Comparison of ENCODE assay signal across 13 cellular contexts in the genomic region with DNA sequence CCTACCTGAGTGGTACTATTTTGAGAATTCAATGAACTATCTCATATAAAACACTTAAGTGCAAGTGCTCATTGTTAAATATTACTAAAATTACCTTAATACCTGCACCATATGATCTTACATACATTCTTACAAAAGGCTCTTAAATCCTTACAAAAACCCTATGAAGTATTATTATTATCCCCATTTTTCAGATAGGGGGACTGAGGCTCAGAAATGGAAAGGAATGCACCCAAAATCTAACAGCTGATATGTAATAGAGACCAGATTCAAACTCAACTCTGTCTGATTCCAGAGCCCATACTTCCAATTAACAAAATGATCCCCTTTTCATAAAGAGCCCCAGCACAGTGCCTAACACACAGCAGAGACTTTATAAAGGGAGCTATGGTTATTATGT. TPM values are rescaled to one million over a fixed set of nuclear protein-coding genes. Genes with fewer than 3 reads are reported as not detected.
DNase-seq lines count a peak whose midpoint lies in the region; ATAC-seq and TF ChIP-seq lines count a peak whose summit lies in the region.
"Had no signal": no experiment of that assay in that cellular context is flagged by ENCODE, and none has a peak within 500 bp of the region (broad histone marks: within the 10 kb centered on the region; RNA-seq: fewer than 3 reads in every experiment).

No MANE protein-coding gene starts in this region.

- no peaks in the 10 kb centered on the region for H3K79me1 ChIP-seq in mesenchymal stem cell (replicated peaks; ENCODE audit: low read length, poor library complexity, severe bottlenecking)

- in situ Hi-C loops in transverse colon (cut with MboI; ENCODE audit: low pct_ligation_motif_present in 1 of 4, low pct_unique_long_range_greater_than_20kb in 1 of 4, low sequenced_read_pairs in 3 of 4), result no loop called here

- POLR2A ChIA-PET in HEK293T (lab: Yijun Ruan, JAX), result no interaction called here

- peak overlapping the region; percentile 99 for H2AK5ac ChIP-seq in mesenchymal stem cell (ENCODE audit: low read length, severe bottlenecking)

- H2AFZ ChIP-seq in mesenchymal stem cell (ENCODE audit: low read depth, low read length), result no peak overlapping the region

- H2BK5ac ChIP-seq in mesenchymal stem cell (ENCODE audit: low read depth, low read length, poor library complexity, severe bottlenecking), result peak overlapping the region; percentile 88

- intact Hi-C loops in heart left ventricle (cut with DNase I) (no loop called here), Right ventricle myocardium inferior (cut with DNase I) (no loop called here), body of pancreas (cut with DNase I) (no loop called here), transverse colon (cut with DNase I; ENCODE audit: low total_unique reads) (no loop called here)

- H3K4me1 ChIP-seq in heart left ventricle, result peaks cover 14 to 97% (median 72%) of the 10 kb centered on the region in 12 donors
- peaks cover 86% of the 10 kb centered on the region for H3K4me1 ChIP-seq in body of pancreas
- H3K4me1 ChIP-seq in mesenchymal stem cell (ENCODE audit: control insufficient read depth, insufficient read depth, low read depth, low read length), result peaks cover 37% of the 10 kb centered on the region
- H3K4me1 ChIP-seq in transverse colon, result peaks cover 26 to 51% (median 39%) of the 10 kb centered on the region in 4 donors

- H4K8ac ChIP-seq in mesenchymal stem cell (ENCODE audit: low read length), result no peak overlapping the region

- TF ChIP-seq CTCF in heart left ventricle (IDR thresholded peaks at IDR 0.05) (no peak), body of pancreas (IDR thresholded peaks at IDR 0.05) (no peak), transverse colon (IDR thresholded peaks at IDR 0.05) (no peak)

- no peak for TF ChIP-seq POLR2A in heart left ventricle (IDR thresholded peaks at IDR 0.05)
- TF ChIP-seq POLR2A in body of pancreas (IDR thresholded peaks at IDR 0.05), result no peak
- no peak for TF ChIP-seq POLR2A in transverse colon (IDR thresholded peaks at IDR 0.05)

- H2BK120ac ChIP-seq in mesenchymal stem cell (ENCODE audit: low read depth, low read length), result no peak overlapping the region

- DNase-seq in heart left ventricle, result no peak
- no peak for DNase-seq in Right ventricle myocardium inferior (ENCODE audit: missing footprints)
- DNase-seq in body of pancreas, result no peak
- DNase-seq in mesenchymal stem cell, result no peak
- no peak for DNase-seq in transverse colon
- no peak for DNase-seq in EL
- DNase-seq in HEK293T (ENCODE audit: extremely low spot score), result no peak
- DNase-seq in activated CD4-positive, alpha-beta T cell treated with anti-CD3 and anti-CD28 coated beads for 4 hours, result no peak
- DNase-seq: activated T-cell treated with anti-CD3 and anti-CD28 coated beads, Interleukin-2, amount 50 U/mL, for 4 hours; cerebellar nuclear complex; glutamatergic neuron; NCI-H1436 treated with DMSO at 0.1 percent for 48 hours; NK-92 treated with Interleukin-12 subunit alpha and Interleukin-12 subunit beta, amount 100 ng/mL, for 24 hours had no signal

- TF ChIP-seq EP300 in transverse colon (IDR thresholded peaks at IDR 0.05; ENCODE audit: low read depth), result no peak

- H2BK15ac ChIP-seq in mesenchymal stem cell (ENCODE audit: low read depth, poor library complexity, severe bottlenecking), result no peak overlapping the region

- no peak overlapping the region for H3K4me3 ChIP-seq in heart left ventricle
- H3K4me3 ChIP-seq in body of pancreas, result no peak overlapping the region
- no peak overlapping the region for H3K4me3 ChIP-seq in mesenchymal stem cell (ENCODE audit: insufficient read depth in 1 of 2, low read depth in 1 of 2, low read length in 2 of 2)
- H3K4me3 ChIP-seq in transverse colon, result no peak overlapping the region

- H2BK12ac ChIP-seq in mesenchymal stem cell (ENCODE audit: low read length in 2 of 2), result no peak overlapping the region

- H3K18ac ChIP-seq in mesenchymal stem cell (ENCODE audit: low read depth in 1 of 2, low read length in 2 of 2), result peak overlapping the region in 1 of 2 experiments; percentile 29

- H3K27me3 ChIP-seq in heart left ventricle, result no peaks in the 10 kb centered on the region
- H3K27me3 ChIP-seq in body of pancreas, result no peaks in the 10 kb centered on the region
- no peaks in the 10 kb centered on the region for H3K27me3 ChIP-seq in mesenchymal stem cell (ENCODE audit: control insufficient read depth in 1 of 2, insufficient read depth in 1 of 2, low read length in 2 of 2)
- no peaks in the 10 kb centered on the region for H3K27me3 ChIP-seq in transverse colon

- H3K23ac ChIP-seq in mesenchymal stem cell (ENCODE audit: low read length in 2 of 2), result no peak overlapping the region

- no peak overlapping the region for H3K4ac ChIP-seq in mesenchymal stem cell (ENCODE audit: low read depth in 1 of 2, low read length in 2 of 2)

- H3K27ac ChIP-seq in heart left ventricle, result peak overlapping the region; percentile 1 to 79 (median 46)
- H3K27ac ChIP-seq in body of pancreas, result peak overlapping the region; percentile 94 to 96 (median 94)
- H3K27ac ChIP-seq in mesenchymal stem cell (ENCODE audit: low read length, poor library complexity, severe bottlenecking), result peak overlapping the region; percentile 94
- H3K27ac ChIP-seq in transverse colon, result peak overlapping the region; percentile 79 to 85 (median 82)

- no peak for ATAC-seq in heart left ventricle
- no peak for ATAC-seq in Right ventricle myocardium inferior
- ATAC-seq in body of pancreas, result no peak

- no peak overlapping the region for H3K14ac ChIP-seq in mesenchymal stem cell (ENCODE audit: low read length in 2 of 2)

- no peak overlapping the region for H4K91ac ChIP-seq in mesenchymal stem cell (ENCODE audit: low read length)

- H3K36me3 ChIP-seq in heart left ventricle (peaks cover 0 to 74% (median 26%) of the 10 kb centered on the region in 9 donors), body of pancreas (replicated peaks in 1 of 2; ENCODE audit: insufficient read depth in 1 of 2, low read depth in 2 of 2) (no peaks in the 10 kb centered on the region), mesenchymal stem cell (ENCODE audit: control insufficient read depth in 1 of 2, insufficient read depth in 2 of 2, low read depth in 1 of 2, low read length in 2 of 2) (peaks cover 47 to 73% of the 10 kb centered on the region in 2 experiments), transverse colon (peaks cover 0 to 8% (median 3%) of the 10 kb centered on the region in 4 donors)

- H3K4me2 ChIP-seq in mesenchymal stem cell (ENCODE audit: low read length, poor library complexity, severe bottlenecking), result no peak overlapping the region

- H3K9ac ChIP-seq in mesenchymal stem cell (ENCODE audit: low read length), result peak overlapping the region; percentile 44

- H3K9me3 ChIP-seq in heart left ventricle, result no peaks in the 10 kb centered on the region
- no peaks in the 10 kb centered on the region for H3K9me3 ChIP-seq in body of pancreas
- H3K9me3 ChIP-seq in mesenchymal stem cell (ENCODE audit: control insufficient read depth, low read length), result no peaks in the 10 kb centered on the region
- H3K9me3 ChIP-seq in transverse colon, result no peaks in the 10 kb centered on the region

- CTCF ChIA-PET in HEK293T (lab: Yijun Ruan, JAX), result interaction anchor here (1.4 to 1.6 kb wide), 2 partner anchors 19 to 44 kb away, joined by 5 to 7 read pairs; no protein-coding TSS in a partner anchor

TF ChIP-seq in HEK293T, 16 proteins besides CTCF, POLR2A, EP300 and RAD21:
- TF ChIP-seq ELF4 (IDR thresholded peaks at IDR 0.05) (no peak), HDGF (IDR thresholded peaks at IDR 0.05; ENCODE audit: borderline replicate concordance) (no peak), ZNF384 (IDR thresholded peaks at IDR 0.05) (no peak), L3MBTL2 (conservative IDR thresholded peaks at IDR 0.05) (no peak), LEF1 (IDR thresholded peaks at IDR 0.05; ENCODE audit: borderline replicate concordance) (no peak), TARDBP (IDR thresholded peaks at IDR 0.05) (no peak), ARNT (IDR thresholded peaks at IDR 0.05) (no peak)
TF ChIP-seq in HEK293T: peak in this region for 0.

RNA-seq across cellular contexts. Expression of a gene that starts 17.5 kb away (rescaled TPM):
- total RNA-seq in heart left ventricle, result 100 to 1,000 TPM in 1 of 9 donors, 10 to 100 TPM in 8; 32.2 to 176 (median 62.6) TPM
- polyA plus RNA-seq in heart left ventricle, result 100 to 1,000 TPM in 1 of 2 donors, 10 to 100 TPM in 1; 43.1 to 217 TPM
- 55.2 TPM for total RNA-seq in Right ventricle myocardium inferior
- total RNA-seq in body of pancreas, result 100 to 1,000 TPM in 1 of 2 donors, 10 to 100 TPM in 1; 96.2 to 103 TPM
- polyA plus RNA-seq in mesenchymal stem cell (2013, experiment 1 of 2), result 116 TPM
- 114 TPM for polyA plus RNA-seq in mesenchymal stem cell (2013, experiment 2 of 2)
- 100 to 1,000 TPM in 3 of 4 donors, 10 to 100 TPM in 1; 98.6 to 151 (median 107) TPM for total RNA-seq in transverse colon

RNA-seq across cellular contexts. Expression of a gene that starts 33.9 kb away (rescaled TPM):
- total RNA-seq in heart left ventricle (10 to 100 TPM in 1 of 9 donors, 1 to 10 TPM in 3, under 1 TPM in 5; 0.38 to 15.2 (median 0.77) TPM), Right ventricle myocardium inferior (1.2 TPM), body of pancreas (not detected), transverse colon (10 to 100 TPM in 2 of 4 donors, 1 to 10 TPM in 2; 3.2 to 15.7 (median 7.8) TPM)
- polyA plus RNA-seq in heart left ventricle, result under 1 TPM; 0.04 to 0.97 TPM
- polyA plus RNA-seq in mesenchymal stem cell (2013, experiment 1 of 2), result 20.9 TPM
- polyA plus RNA-seq in mesenchymal stem cell (2013, experiment 2 of 2), result 21.1 TPM
